ENCODE assay signal across 22 cellular contexts in genomic region chr7:51260516-51260915, GRCh38. TPM values are rescaled to one million over a fixed set of nuclear protein-coding genes. Genes with fewer than 3 reads are reported as not detected.
"Had no signal": no experiment of that assay in that cellular context is flagged by ENCODE, and none has a peak within 500 bp of the region (broad histone marks: within the 10 kb centered on the region; RNA-seq: fewer than 3 reads in every experiment).

No MANE protein-coding gene starts in this region.

- H3K9me3 Mint-ChIP-seq: activated CD8-positive, alpha-beta T cell treated with anti-CD3 and anti-CD28 coated beads for 36 hours; activated naive CD4-positive, alpha-beta T cell treated with anti-CD3 and anti-CD28 coated beads, Interleukin-2, amount 10 ng/mL, durations not matched to agents 7 days and 5 days; activated naive CD8-positive, alpha-beta T cell treated with anti-CD3 and anti-CD28 coated beads for 36 hours; activated T-cell treated with anti-CD3 and anti-CD28 coated beads, Interleukin-2, amount 50 U/mL, for 72 hours; activated T-helper 2 cell treated with anti-CD3 and anti-CD28 coated beads, Interferon-gamma antibody, Interleukin-2, Interleukin-4, amounts not matched to agents 10 μg/mL and 5 μg/mL and 100 μg/mL, durations not matched to agents 14 hours and 24 hours and 36 hours had no signal

- H3K4me3 Mint-ChIP-seq: activated CD8-positive, alpha-beta T cell treated with anti-CD3 and anti-CD28 coated beads for 36 hours; activated naive CD4-positive, alpha-beta T cell treated with anti-CD3 and anti-CD28 coated beads, Interleukin-2, amount 10 ng/mL, durations not matched to agents 7 days and 5 days; activated naive CD8-positive, alpha-beta T cell treated with anti-CD3 and anti-CD28 coated beads for 36 hours; activated T-cell treated with anti-CD3 and anti-CD28 coated beads, Interleukin-2, amount 50 U/mL, for 72 hours; IgD-negative memory B cell; T-helper 17 cell had no signal

- H3K4me1 Mint-ChIP-seq: activated naive CD4-positive, alpha-beta T cell treated with anti-CD3 and anti-CD28 coated beads, Interleukin-2, amount 10 ng/mL, durations not matched to agents 7 days and 5 days; activated naive CD8-positive, alpha-beta T cell treated with anti-CD3 and anti-CD28 coated beads for 36 hours; IgD-negative memory B cell had no signal

- ATAC-seq: activated CD8-positive, alpha-beta T cell treated with anti-CD3 and anti-CD28 coated beads for 36 hours; activated T-cell treated with anti-CD3 and anti-CD28 coated beads, Interleukin-2, amount 50 U/mL, for 72 hours; T-helper 17 cell had no signal

- H3K27ac Mint-ChIP-seq: activated CD8-positive, alpha-beta T cell treated with anti-CD3 and anti-CD28 coated beads for 36 hours; activated naive CD4-positive, alpha-beta T cell treated with anti-CD3 and anti-CD28 coated beads, Interleukin-2, amount 10 ng/mL, durations not matched to agents 7 days and 5 days; activated naive CD8-positive, alpha-beta T cell treated with anti-CD3 and anti-CD28 coated beads for 36 hours; activated T-cell treated with anti-CD3 and anti-CD28 coated beads, Interleukin-2, amount 50 U/mL, for 72 hours; activated T-helper 2 cell treated with anti-CD3 and anti-CD28 coated beads, Interferon-gamma antibody, Interleukin-2, Interleukin-4, amounts not matched to agents 10 μg/mL and 5 μg/mL and 100 μg/mL, durations not matched to agents 14 hours and 24 hours and 36 hours; IgD-negative memory B cell; T-helper 17 cell had no signal

- H3K36me3 Mint-ChIP-seq: activated naive CD4-positive, alpha-beta T cell treated with anti-CD3 and anti-CD28 coated beads, Interleukin-2, amount 10 ng/mL, durations not matched to agents 7 days and 5 days; activated naive CD8-positive, alpha-beta T cell treated with anti-CD3 and anti-CD28 coated beads for 36 hours; IgD-negative memory B cell had no signal

- DNase-seq: activated CD4-positive, alpha-beta T cell treated with anti-CD3 and anti-CD28 coated beads for 4 hours; activated CD4-positive, CD25-positive, alpha-beta regulatory T cell; activated CD8-positive, alpha-beta memory T cell treated with anti-CD3 and anti-CD28 coated beads, Interleukin-2, amount 50 U/mL, for 4 hours; activated CD8-positive, alpha-beta T cell treated with anti-CD3 and anti-CD28 coated beads for 36 hours; activated gamma-delta T cell treated with Interleukin-2 at 50 U/mL for 16 hours; activated naive CD4-positive, alpha-beta T cell treated with anti-CD3 and anti-CD28 coated beads, Interleukin-2, amount 10 ng/mL, durations not matched to agents 7 days and 5 days; activated naive CD8-positive, alpha-beta T cell treated with anti-CD3 and anti-CD28 coated beads for 36 hours; activated T-cell treated with anti-CD3 and anti-CD28 coated beads, Interleukin-2, amount 50 U/mL, for 72 hours; KG1; NCI-H1048; NCI-H146; NCI-H187 treated with DMSO at 0.1 percent for 48 hours; NCI-H2081 treated with DMSO at 0.1 percent for 48 hours; NCI-H446; NCI-H524; SIG-M5; T-helper 17 cell; T-helper 9 cell had no signal

RNA-seq across cellular contexts. Expression of gene COBL, which starts 56.1 kb away (rescaled TPM):
- total RNA-seq: activated CD8-positive, alpha-beta T cell treated with anti-CD3 and anti-CD28 coated beads for 36 hours; activated naive CD8-positive, alpha-beta T cell treated with anti-CD3 and anti-CD28 coated beads for 36 hours; activated T-cell treated with anti-CD3 and anti-CD28 coated beads, Interleukin-2, amount 50 U/mL, for 72 hours; activated T-helper 2 cell treated with anti-CD3 and anti-CD28 coated beads, Interferon-gamma antibody, Interleukin-2, Interleukin-4, amounts not matched to agents 10 μg/mL and 5 μg/mL and 100 μg/mL, durations not matched to agents 14 hours and 24 hours and 36 hours; OCI-LY7; RPMI7951; T-helper 17 cell had no signal
- polyA plus RNA-seq: IgD-negative memory B cell had no signal
